Comparison of ENCODE assay signal across 7 cellular contexts in the genomic region with DNA sequence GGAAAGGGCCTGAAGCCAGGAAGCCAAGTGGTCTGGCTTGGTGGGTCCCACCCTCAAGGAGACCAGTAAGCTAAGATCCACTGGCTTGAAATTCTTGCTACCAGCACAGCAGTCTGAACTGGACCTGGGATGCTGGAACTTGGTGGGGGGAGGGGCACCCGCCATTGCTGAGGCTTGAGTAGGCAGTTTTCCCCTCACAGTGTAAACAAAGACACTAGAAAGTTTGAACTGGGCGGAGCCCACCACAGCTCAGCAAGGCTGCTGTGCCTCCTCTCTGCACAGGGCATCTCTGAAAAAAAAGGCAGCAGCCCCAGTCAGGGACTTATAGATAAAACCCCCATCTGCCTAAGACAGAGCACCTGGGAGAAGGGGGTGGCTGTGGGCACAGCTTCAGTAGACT.
"Had no signal": no experiment of that assay in that cellular context is flagged by ENCODE, and none has a peak within 500 bp of the region (broad histone marks: within the 10 kb centered on the region; RNA-seq: fewer than 3 reads in every experiment).

No MANE protein-coding gene starts in this region.

- H3K4me2 ChIP-seq: GM23338 had no signal

- DNase-seq: H9, HCEC 1CT, KBM-7 had no signal

- FAIRE-seq: H1, H54, HTR-8/SVneo had no signal

- ATAC-seq: GM23338 had no signal

- H3K4me3 ChIP-seq: GM23338 had no signal

- H2AFZ ChIP-seq: GM23338 had no signal
